Comparison of ENCODE assay signal across 34 cellular contexts in the genomic region with DNA sequence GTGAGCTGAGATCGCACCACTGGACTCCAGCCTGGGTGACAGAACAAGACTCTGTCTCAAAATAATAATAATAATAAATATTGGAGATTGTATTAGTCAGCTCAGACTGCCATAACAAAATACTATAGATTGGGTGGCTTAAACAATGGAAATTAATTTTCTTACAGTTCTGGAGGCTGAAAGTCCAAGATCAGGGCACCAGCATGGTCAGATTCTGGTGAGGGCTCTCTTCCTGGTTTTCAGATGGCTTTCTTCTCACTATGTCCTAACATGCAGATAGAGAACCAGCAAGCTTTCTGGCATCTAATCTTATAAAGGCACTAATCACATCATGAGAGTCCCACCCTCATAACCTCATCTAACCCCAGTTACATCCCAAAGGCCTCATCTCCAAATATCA.
"Had no signal": no experiment of that assay in that cellular context is flagged by ENCODE, and none has a peak within 500 bp of the region (broad histone marks: within the 10 kb centered on the region; RNA-seq: fewer than 3 reads in every experiment).

No MANE protein-coding gene starts in this region.

- H3K4me2 ChIP-seq: KMS-11 had no signal

- H3K9me3 ChIP-seq: MG63 had no signal

- H3K4me3 ChIP-seq: MG63 had no signal

- H3K9ac ChIP-seq: KMS-11 had no signal

- DNase-seq: Karpas-422, Kasumi-1, MG63, MM.1S, MV-4-11, NCI-H1048, NCI-H1092, NCI-H1105, NCI-H1105 treated with DMSO at 0.1 percent for 48 hours, NCI-H1417, NCI-H1417 treated with DMSO at 0.1 percent for 48 hours, NCI-H1436, NCI-H1436 treated with DMSO at 0.1 percent for 48 hours, NCI-H146, NCI-H1694, NCI-H1694 treated with DMSO at 0.1 percent for 48 hours, NCI-H187, NCI-H187 treated with DMSO at 0.1 percent for 48 hours, NCI-H1930, NCI-H2029, NCI-H2029 treated with DMSO at 0.1 percent for 48 hours, NCI-H2081, NCI-H2081 treated with DMSO at 0.1 percent for 48 hours, NCI-H2107, NCI-H2171, NCI-H2171 treated with DMSO at 0.1 percent for 48 hours, NCI-H2227 treated with DMSO at 0.1 percent for 48 hours, NCI-H226, NCI-H345, NCI-H446, NCI-H446 treated with DMSO at 0.1 percent for 48 hours, NCI-H510A, NCI-H510A treated with DMSO at 0.1 percent for 48 hours had no signal

- H3K27me3 ChIP-seq: MG63 had no signal

- H3K27ac ChIP-seq: KMS-11 had no signal
